Comparison of ENCODE assay signal across 10 cellular contexts in the genomic region with DNA sequence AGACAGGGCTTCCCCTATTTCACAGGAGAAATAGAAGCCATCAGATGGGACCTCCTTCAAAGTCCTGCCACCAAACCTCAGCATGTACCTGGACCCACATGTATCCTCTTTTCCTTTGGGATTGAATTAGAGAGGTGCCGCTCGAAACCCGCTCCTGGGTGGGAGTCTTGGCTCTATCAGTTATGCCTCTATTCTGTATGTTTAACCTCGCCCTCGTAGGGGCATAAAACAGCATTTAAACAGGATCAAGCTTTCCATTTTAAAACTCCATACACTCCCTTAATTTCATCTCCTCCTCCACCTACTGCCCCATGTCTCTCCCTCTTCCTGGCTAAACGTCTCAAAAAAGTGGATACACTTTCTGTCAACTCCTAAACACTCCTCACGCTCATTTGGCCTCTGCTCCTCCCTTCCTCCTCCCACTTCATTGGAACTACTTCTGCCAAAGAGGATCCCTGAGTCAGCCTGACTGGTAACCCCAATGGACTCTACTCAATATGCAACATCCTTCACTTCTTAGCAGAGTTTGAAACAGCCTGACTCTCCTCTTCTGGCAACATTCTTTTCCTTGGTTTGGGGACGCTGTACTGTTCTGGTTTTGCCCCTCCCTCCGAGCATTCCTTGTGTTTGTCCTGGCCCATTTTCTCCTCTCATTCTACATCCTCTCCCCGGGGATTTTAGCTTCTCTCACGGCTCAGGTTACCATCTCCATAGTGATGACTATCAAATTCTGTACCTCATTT. TPM values are rescaled to one million over a fixed set of nuclear protein-coding genes. Genes with fewer than 3 reads are reported as not detected.
DNase-seq lines count a peak whose midpoint lies in the region; ATAC-seq, FAIRE-seq and TF ChIP-seq lines count a peak whose summit lies in the region.
"Had no signal": no experiment of that assay in that cellular context is flagged by ENCODE, and none has a peak within 500 bp of the region (broad histone marks: within the 10 kb centered on the region; RNA-seq: fewer than 3 reads in every experiment).

No MANE protein-coding gene starts in this region.

- H3K79me2 ChIP-seq in HepG2 (ENCODE audit: insufficient read depth, low read length): no peaks in the 10 kb centered on the region
- no peaks in the 10 kb centered on the region for H3K79me2 ChIP-seq in smooth muscle cell (ENCODE audit: low read depth)
- no peaks in the 10 kb centered on the region for H3K79me2 ChIP-seq in OCI-LY7 (ENCODE audit: insufficient read depth, low read depth, low read length)

- BruUV-seq in HepG2 (replicated peaks; lab: Mats Ljungman, UMichigan) (no TSS peak), OCI-LY7 (replicated peaks; lab: Mats Ljungman, UMichigan) (no TSS peak)

- peaks cover 25% of the 10 kb centered on the region for H3K4me1 ChIP-seq in HUES64 (ENCODE audit: insufficient read depth, low read length)
- H3K4me1 ChIP-seq in HepG2 (ENCODE audit: insufficient read depth, low read length): no peaks in the 10 kb centered on the region
- no peaks in the 10 kb centered on the region for H3K4me1 ChIP-seq in small intestine (ENCODE audit: control insufficient read depth in 2 of 2, insufficient read depth in 1 of 2, low read depth in 1 of 2, low read length in 1 of 2)
- H3K4me1 ChIP-seq in smooth muscle cell (ENCODE audit: low read depth): peaks cover 24% of the 10 kb centered on the region
- no peaks in the 10 kb centered on the region for H3K4me1 ChIP-seq in OCI-LY7 (ENCODE audit: insufficient read depth, low read length, poor library complexity, severe bottlenecking)

- H3K4me1 Mint-ChIP-seq in effector memory CD8-positive, alpha-beta T cell (ENCODE audit: low read depth in 2 of 2): no peaks in the 10 kb centered on the region
- peaks cover 7% of the 10 kb centered on the region for H3K4me1 Mint-ChIP-seq in T-helper 2 cell treated with Interferon-gamma antibody and Interleukin-4, amounts not matched to agents 5 μg/mL and 100 μg/mL, for 36 hours (ENCODE audit: low read depth)

- CTCF ChIA-PET in HepG2 (lab: Yijun Ruan, JAX; ENCODE audit: low intra/inter-chr PET ratio, low total read pairs) (no interaction called here), OCI-LY7 (lab: Charles Lee; ENCODE audit: unreplicated experiment) (interaction anchor here (0.7 kb wide), 1 partner anchor 1289 kb away, joined by 3 read pairs; no protein-coding TSS in a partner anchor)

- H3K4me2 ChIP-seq in HepG2 (ENCODE audit: low read depth, low read length) (no peak overlapping the region), smooth muscle cell (no peak overlapping the region), OCI-LY7 (ENCODE audit: low read length) (no peak overlapping the region)

- no peaks in the 10 kb centered on the region for H3K27me3 ChIP-seq in HUES64 (ENCODE audit: insufficient read depth, low read length)
- no peaks in the 10 kb centered on the region for H3K27me3 ChIP-seq in HepG2 (ENCODE audit: control insufficient read depth in 1 of 2, insufficient read depth in 2 of 2, low read length in 2 of 2)
- no peaks in the 10 kb centered on the region for H3K27me3 ChIP-seq in small intestine (ENCODE audit: control insufficient read depth in 2 of 2, insufficient read depth in 2 of 2, low read length in 2 of 2)
- H3K27me3 ChIP-seq in smooth muscle cell (ENCODE audit: low read depth): no peaks in the 10 kb centered on the region

- H4K20me1 ChIP-seq in HepG2 (ENCODE audit: insufficient read depth, low read length): no peaks in the 10 kb centered on the region
- peaks cover 3% of the 10 kb centered on the region for H4K20me1 ChIP-seq in smooth muscle cell (ENCODE audit: low read depth)
- no peaks in the 10 kb centered on the region for H4K20me1 ChIP-seq in OCI-LY7 (ENCODE audit: insufficient read depth, low read length)

- H3K27ac ChIP-seq in HUES64 (ENCODE audit: low read depth, low read length) (peak overlapping the region; percentile 25; the same call in 1 of the 2 replicates), HepG2 (ENCODE audit: extremely low read length, insufficient read depth, low read length) (no peak overlapping the region), small intestine (ENCODE audit: low read depth in 1 of 2, low read length in 1 of 2) (no peak overlapping the region), smooth muscle cell (ENCODE audit: low read depth) (no peak overlapping the region), OCI-LY7 (ENCODE audit: low read depth, low read length, poor library complexity, severe bottlenecking) (no peak overlapping the region)

- H3K9me3 ChIP-seq in HUES64 (ENCODE audit: insufficient read depth, low read depth, low read length): no peaks in the 10 kb centered on the region
- no peaks in the 10 kb centered on the region for H3K9me3 ChIP-seq in HepG2 (ENCODE audit: low read length)
- H3K9me3 ChIP-seq in small intestine (ENCODE audit: control insufficient read depth, low read depth): no peaks in the 10 kb centered on the region
- no peaks in the 10 kb centered on the region for H3K9me3 ChIP-seq in smooth muscle cell (replicated peaks; ENCODE audit: low read depth)
- no peaks in the 10 kb centered on the region for H3K9me3 ChIP-seq in OCI-LY7 (ENCODE audit: low read length)

- peak; percentile 18 for FAIRE-seq in HepG2 (lab: Jason Lieb, UNC)
- no peak for FAIRE-seq in small intestine (lab: Jason Lieb, UNC)

- no peaks in the 10 kb centered on the region for H3K9me3 Mint-ChIP-seq in effector memory CD8-positive, alpha-beta T cell
- no peaks in the 10 kb centered on the region for H3K9me3 Mint-ChIP-seq in T-helper 2 cell treated with Interferon-gamma antibody and Interleukin-4, amounts not matched to agents 5 μg/mL and 100 μg/mL, for 36 hours
- H3K9me3 Mint-ChIP-seq: activated B cell treated with CpG ODN at 0.5 μM for 24 hours had no signal

- peaks cover 4% of the 10 kb centered on the region for H3K36me3 Mint-ChIP-seq in effector memory CD8-positive, alpha-beta T cell (ENCODE audit: insufficient read depth)
- H3K36me3 Mint-ChIP-seq in T-helper 2 cell treated with Interferon-gamma antibody and Interleukin-4, amounts not matched to agents 5 μg/mL and 100 μg/mL, for 36 hours (ENCODE audit: low read depth): peaks cover 39% of the 10 kb centered on the region

- ATAC-seq in effector memory CD8-positive, alpha-beta T cell (replicated peaks): no peak
- no peak for ATAC-seq in HepG2

- H3K4me3 Mint-ChIP-seq in effector memory CD8-positive, alpha-beta T cell: no peak overlapping the region
- H3K4me3 Mint-ChIP-seq in T-helper 2 cell treated with Interferon-gamma antibody and Interleukin-4, amounts not matched to agents 5 μg/mL and 100 μg/mL, for 36 hours: no peak overlapping the region
- H3K4me3 Mint-ChIP-seq: activated B cell treated with CpG ODN at 0.5 μM for 24 hours had no signal

- TF ChIP-seq POLR2A in HepG2 (IDR thresholded peaks at IDR 0.05; ENCODE audit: insufficient read depth in 1 of 2, low read depth in 2 of 2, low read length in 2 of 2): no peak

- no peaks in the 10 kb centered on the region for H3K9me2 ChIP-seq in OCI-LY7 (ENCODE audit: insufficient read depth, low read length)

- in situ Hi-C loops in HepG2 (cut with HindIII; ENCODE audit: extremely low pct_ligation_motif_present, low pct_unique_long_range_greater_than_20kb): loop anchor here (25.0 kb wide), 1 partner anchor 265 kb away; no protein-coding TSS in a partner anchor

- 55% methylated on average over 11 of the region's 11 CpGs for WGBS in HUES64
- 90% methylated on average over 11 of the region's 11 CpGs for WGBS in HepG2 (ENCODE audit: low lambda C conversion rate)
- WGBS in small intestine, 3 donors: 71 to 80% (median 80%) methylated on average over 11 of the region's 11 CpGs
- 66% methylated on average over 11 of the region's 11 CpGs for WGBS in smooth muscle cell (ENCODE audit: low lambda C conversion rate)

- intact Hi-C loops in HepG2 (cut with micrococcal nuclease; ENCODE audit: unreplicated experiment) (no loop called here), OCI-LY7 (cut with micrococcal nuclease; ENCODE audit: unreplicated experiment) (no loop called here)

- H3K27me3 Mint-ChIP-seq in effector memory CD8-positive, alpha-beta T cell: no peaks in the 10 kb centered on the region
- H3K27me3 Mint-ChIP-seq in T-helper 2 cell treated with Interferon-gamma antibody and Interleukin-4, amounts not matched to agents 5 μg/mL and 100 μg/mL, for 36 hours (ENCODE audit: low read depth): no peaks in the 10 kb centered on the region
- H3K27me3 Mint-ChIP-seq: activated B cell treated with CpG ODN at 0.5 μM for 24 hours had no signal

- no peak for TF ChIP-seq EP300 in HepG2 (IDR thresholded peaks at IDR 0.05; ENCODE audit: low read depth in 2 of 2, low read length in 2 of 2)
- TF ChIP-seq EP300 in HepG2 (CRISPR knock-in tag; IDR thresholded peaks at IDR 0.05; ENCODE audit: borderline replicate concordance): no peak

- peaks cover 19% of the 10 kb centered on the region for H3F3A ChIP-seq in smooth muscle cell (ENCODE audit: low read depth)

- H3K9ac ChIP-seq in HUES64 (ENCODE audit: low read depth, low read length): peak overlapping the region; percentile 5; the same call in 1 of the 2 replicates
- H3K9ac ChIP-seq in HepG2 (ENCODE audit: insufficient read depth, low read depth, low read length): no peak overlapping the region
- no peak overlapping the region for H3K9ac ChIP-seq in smooth muscle cell (ENCODE audit: low read depth)

- no peak overlapping the region for H3K4me3 ChIP-seq in HUES64 (ENCODE audit: low read length)
- H3K4me3 ChIP-seq in HepG2 (replicated peaks in 1 of 3; ENCODE audit: insufficient read depth in 1 of 3, low read depth in 2 of 3, low read length in 3 of 3): no peak overlapping the region
- no peak overlapping the region for H3K4me3 ChIP-seq in small intestine (ENCODE audit: low read depth in 1 of 2, low read length in 2 of 2)
- no peak overlapping the region for H3K4me3 ChIP-seq in smooth muscle cell
- H3K4me3 ChIP-seq in OCI-LY7 (ENCODE audit: low read depth, low read length, poor library complexity, severe bottlenecking): no peak overlapping the region

- DNase-seq in AG20443 (ENCODE audit: low spot score) (peak; percentile 96), HepG2 (ENCODE audit: low spot score) (no peak), small intestine (no peak), smooth muscle cell (lab: John Stamatoyannopoulos, UW; ENCODE audit: unreplicated experiment) (no peak), OCI-LY7 (ENCODE audit: low spot score) (no peak)
- DNase-seq in effector memory CD8-positive, alpha-beta T cell: no peak
- no peak for DNase-seq in T-helper 2 cell treated with Interferon-gamma antibody and Interleukin-4, amounts not matched to agents 5 μg/mL and 100 μg/mL, for 36 hours (ENCODE audit: low spot score)
- DNase-seq: activated B cell treated with CpG ODN at 0.5 μM for 24 hours, NCI-H1930 had no signal

- peaks cover 4% of the 10 kb centered on the region; the same call in 1 of the 2 replicates for H3K36me3 ChIP-seq in HUES64 (ENCODE audit: insufficient read depth, low read length)
- peaks cover 4 to 13% of the 10 kb centered on the region in 2 experiments; a peak in 4 of 5 replicates for H3K36me3 ChIP-seq in HepG2 (replicated peaks in 1 of 2; ENCODE audit: control insufficient read depth in 1 of 2, insufficient read depth in 2 of 2, low read length in 2 of 2)
- H3K36me3 ChIP-seq in small intestine (ENCODE audit: control insufficient read depth in 2 of 2, insufficient read depth in 2 of 2, low read length in 2 of 2): peaks cover 3 to 19% of the 10 kb centered on the region in 2 donors
- no peaks in the 10 kb centered on the region for H3K36me3 ChIP-seq in smooth muscle cell (ENCODE audit: low read depth)
- peaks cover 6% of the 10 kb centered on the region for H3K36me3 ChIP-seq in OCI-LY7 (ENCODE audit: insufficient read depth, low read length)

- peak overlapping the region; percentile 0 to 1 for H3K27ac Mint-ChIP-seq in effector memory CD8-positive, alpha-beta T cell
- H3K27ac Mint-ChIP-seq in T-helper 2 cell treated with Interferon-gamma antibody and Interleukin-4, amounts not matched to agents 5 μg/mL and 100 μg/mL, for 36 hours: no peak overlapping the region
- H3K27ac Mint-ChIP-seq: activated B cell treated with CpG ODN at 0.5 μM for 24 hours had no signal

- H2AFZ ChIP-seq in HepG2 (ENCODE audit: low read length) (no peak overlapping the region), smooth muscle cell (ENCODE audit: low read depth) (no peak overlapping the region), OCI-LY7 (ENCODE audit: low read length) (no peak overlapping the region)

- TF ChIP-seq CTCF in HepG2 (CRISPR knock-in tag; IDR thresholded peaks at IDR 0.05) (no peak), smooth muscle cell (IDR thresholded peaks at IDR 0.05; ENCODE audit: borderline replicate concordance, insufficient read depth, poor library complexity, severe bottlenecking) (no peak), OCI-LY7 (conservative IDR thresholded peaks at IDR 0.05; ENCODE audit: low read length) (no peak)

- POLR2A ChIA-PET in HepG2 (lab: Yijun Ruan, JAX): no interaction called here
- POLR2A ChIA-PET in OCI-LY7 (lab: Charles Lee): no interaction called here

- TF ChIP-seq RAD21 in HepG2 (CRISPR knock-in tag; IDR thresholded peaks at IDR 0.05): no peak

RNA-seq across cellular contexts. Expression of a gene that starts 23.0 kb away (rescaled TPM):
- 0.10 TPM for polyA plus RNA-seq in HUES64 (2013, experiment 1 of 2)
- 0.63 TPM for polyA plus RNA-seq in HUES64 (2013, experiment 2 of 2)
- total RNA-seq in HepG2 (2016; rRNA removed; fragmentation: Illumina TruSeq; extraction: Trizol) (0.24 TPM in 1 of 2 replicates, not detected in the other), smooth muscle cell (2.2 and 5.9 TPM in 2 replicates), OCI-LY7 (2022) (0.40 and 0.72 TPM in 2 replicates)
- total RNA-seq in HepG2 (2016; cell fraction: cytosol; rRNA removed; fragmentation: Illumina TruSeq; extraction: Trizol; ENCODE audit: low read depth): not detected in 2 replicates
- total RNA-seq in HepG2 (2016; cell fraction: insoluble cytoplasmic fraction; rRNA removed; fragmentation: Illumina TruSeq; extraction: Trizol): 0.09 TPM in 1 of 2 replicates, not detected in the other
- not detected in 2 replicates for total RNA-seq in HepG2 (2016; cell fraction: membrane; rRNA removed; fragmentation: Illumina TruSeq; extraction: Trizol)
- total RNA-seq in HepG2 (2016; cell fraction: nucleus; rRNA removed; fragmentation: Illumina TruSeq; extraction: Trizol): 0.34 TPM in 1 of 2 replicates, not detected in the other
- polyA plus RNA-seq in HepG2 (2011; rRNA removed) (0.83 and 1.2 TPM in 2 replicates), small intestine (10 to 100 TPM; 16.8 to 25.7 (median 18.9) TPM), smooth muscle cell (2.5 and 6.7 TPM in 2 replicates)
- 0.35 and 0.39 TPM in 2 replicates for polyA plus RNA-seq in HepG2 (2011; cell fraction: cytosol; rRNA removed)
- polyA plus RNA-seq in HepG2 (2011; cell fraction: nucleus; rRNA removed): 4.6 and 6.0 TPM in 2 replicates
- polyA plus RNA-seq in HepG2 (2012): 1.5 and 1.9 TPM in 2 replicates
- 0.11 TPM in 1 of 2 replicates, not detected in the other for polyA plus RNA-seq in HepG2 (2016; cell fraction: cytosol; fragmentation: Illumina TruSeq; extraction: Trizol; ENCODE audit: low read depth)
- 0.23 TPM in 1 of 2 replicates, not detected in the other for polyA plus RNA-seq in HepG2 (2016; cell fraction: insoluble cytoplasmic fraction; fragmentation: Illumina TruSeq; extraction: Trizol; ENCODE audit: low read depth)
- 0.16 and 0.24 TPM in 2 replicates for polyA plus RNA-seq in HepG2 (2016; cell fraction: membrane; fragmentation: Illumina TruSeq; extraction: Trizol; ENCODE audit: low read depth)
- 0.79 and 1.7 TPM in 2 replicates for polyA plus RNA-seq in HepG2 (2016; cell fraction: nucleus; fragmentation: Illumina TruSeq; extraction: Trizol; ENCODE audit: insufficient read depth, low read depth)
- polyA minus RNA-seq in HepG2 (2011; rRNA and poly(A)+ RNA removed; ENCODE audit: low replicate concordance): 0.23 and 0.48 TPM in 2 replicates
- polyA minus RNA-seq in HepG2 (2011; cell fraction: cytosol; rRNA and poly(A)+ RNA removed): not detected in 2 replicates
- 1.2 TPM in 1 of 2 replicates, not detected in the other for polyA minus RNA-seq in HepG2 (2011; cell fraction: nucleus; rRNA and poly(A)+ RNA removed)
- 1.1 TPM in 1 of 2 replicates, not detected in the other for total RNA-seq in OCI-LY7 (2014; rRNA removed; shearing (Covaris generic))
